In the genomic region with DNA sequence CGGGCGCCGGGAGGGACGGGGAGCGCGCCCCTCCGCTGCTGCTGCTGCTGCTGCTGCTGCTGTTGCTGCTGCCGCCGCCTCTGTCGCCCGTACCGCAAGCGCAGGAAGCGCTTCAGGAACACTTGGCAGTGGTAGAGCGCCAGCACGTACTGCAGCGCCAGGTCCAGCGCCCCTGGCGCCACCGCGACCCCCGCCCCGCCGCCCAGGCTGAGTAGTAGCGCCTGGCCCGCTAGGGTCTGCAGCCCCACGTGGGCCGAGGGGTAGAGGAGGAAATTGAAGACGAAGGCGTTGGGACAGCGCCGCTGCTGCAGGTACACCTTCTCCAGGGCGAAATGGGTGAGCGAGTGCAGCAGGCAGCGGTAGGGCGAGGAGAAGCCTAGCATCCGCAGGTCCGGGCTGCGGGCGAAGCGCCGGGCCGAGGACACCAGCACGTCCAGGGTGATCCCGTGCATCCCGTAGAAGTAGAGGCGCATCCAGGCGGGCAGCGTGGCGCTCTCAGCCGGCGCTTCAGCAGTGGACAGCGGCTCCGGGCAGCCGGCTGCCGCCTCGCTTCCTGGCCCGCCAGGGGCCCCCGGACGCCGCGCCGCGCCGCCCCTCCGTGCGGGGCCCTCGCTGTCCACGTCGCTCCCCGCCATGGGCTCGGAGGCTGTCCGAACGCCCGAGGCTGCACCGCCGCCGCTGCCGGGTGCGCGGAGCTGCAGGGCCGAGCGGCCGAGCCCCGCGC, we compare ENCODE assay signal across 8 cellular contexts. TPM values are rescaled to one million over a fixed set of nuclear protein-coding genes. Genes with fewer than 3 reads are reported as not detected.
DNase-seq lines count a peak whose midpoint lies in the region; ATAC-seq and TF ChIP-seq lines count a peak whose summit lies in the region.

A gene (minus strand): TSS at position 699 of the 724 bp plus-strand sequence. CDS start 64 bp downstream, at position 635.

- H3K27ac ChIP-seq in MM.1S (ENCODE audit: low read length) (no peak within 1 kb of the TSS), cardiac muscle cell (no peak within 1 kb of the TSS)

- H3K4me1 Mint-ChIP-seq in activated naive CD4-positive, alpha-beta T cell treated with anti-CD3 and anti-CD28 coated beads, Interleukin-2, amount 10 ng/mL, durations not matched to agents 7 days and 5 days = peaks cover 10% of the 10 kb centered on the region
- peaks cover 4% of the 10 kb centered on the region for H3K4me1 Mint-ChIP-seq in activated T-helper 2 cell treated with anti-CD3 and anti-CD28 coated beads, Interferon-gamma antibody, Interleukin-2, Interleukin-4, amounts not matched to agents 10 μg/mL and 5 μg/mL and 100 μg/mL, durations not matched to agents 14 hours and 24 hours and 36 hours (ENCODE audit: low read depth)
- peaks cover 13% of the 10 kb centered on the region for H3K4me1 Mint-ChIP-seq in osteocyte (ENCODE audit: unreplicated experiment)

- TF ChIP-seq CTCF in MM.1S (IDR thresholded peaks at IDR 0.05; ENCODE audit: low read length) (no peak), cardiac muscle cell (IDR thresholded peaks at IDR 0.05; ENCODE audit: low read depth, low read length) (no peak), osteocyte (IDR thresholded peaks at IDR 0.05) (no peak)

- ATAC-seq in GM21737 (IDR thresholded peaks at IDR 0.05; ENCODE audit: unreplicated experiment) (no peak), HG03460 (IDR thresholded peaks at IDR 0.05; ENCODE audit: unreplicated experiment) (no peak)

- peaks cover 47% of the 10 kb centered on the region for H3K27me3 Mint-ChIP-seq in activated naive CD4-positive, alpha-beta T cell treated with anti-CD3 and anti-CD28 coated beads, Interleukin-2, amount 10 ng/mL, durations not matched to agents 7 days and 5 days
- H3K27me3 Mint-ChIP-seq in activated T-helper 2 cell treated with anti-CD3 and anti-CD28 coated beads, Interferon-gamma antibody, Interleukin-2, Interleukin-4, amounts not matched to agents 10 μg/mL and 5 μg/mL and 100 μg/mL, durations not matched to agents 14 hours and 24 hours and 36 hours (ENCODE audit: low read depth) = peaks cover 51% of the 10 kb centered on the region
- H3K27me3 Mint-ChIP-seq in osteocyte (ENCODE audit: unreplicated experiment) = peaks cover 70% of the 10 kb centered on the region

- peak within 1 kb of the TSS; percentile 89 for H2AFZ ChIP-seq in MM.1S (ENCODE audit: low read length)

- H3K9me2 ChIP-seq in MM.1S (replicated peaks; ENCODE audit: insufficient read depth, low read length) = no peaks in the 10 kb centered on the region

- no peaks in the 10 kb centered on the region for H3K36me3 Mint-ChIP-seq in activated naive CD4-positive, alpha-beta T cell treated with anti-CD3 and anti-CD28 coated beads, Interleukin-2, amount 10 ng/mL, durations not matched to agents 7 days and 5 days
- H3K36me3 Mint-ChIP-seq in activated T-helper 2 cell treated with anti-CD3 and anti-CD28 coated beads, Interferon-gamma antibody, Interleukin-2, Interleukin-4, amounts not matched to agents 10 μg/mL and 5 μg/mL and 100 μg/mL, durations not matched to agents 14 hours and 24 hours and 36 hours (ENCODE audit: low read depth) = no peaks in the 10 kb centered on the region
- no peaks in the 10 kb centered on the region for H3K36me3 Mint-ChIP-seq in osteocyte (ENCODE audit: unreplicated experiment)

- H3K27ac Mint-ChIP-seq in activated naive CD4-positive, alpha-beta T cell treated with anti-CD3 and anti-CD28 coated beads, Interleukin-2, amount 10 ng/mL, durations not matched to agents 7 days and 5 days = no peak within 1 kb of the TSS
- no peak within 1 kb of the TSS for H3K27ac Mint-ChIP-seq in activated T-helper 2 cell treated with anti-CD3 and anti-CD28 coated beads, Interferon-gamma antibody, Interleukin-2, Interleukin-4, amounts not matched to agents 10 μg/mL and 5 μg/mL and 100 μg/mL, durations not matched to agents 14 hours and 24 hours and 36 hours
- no peak within 1 kb of the TSS for H3K27ac Mint-ChIP-seq in osteocyte (ENCODE audit: unreplicated experiment)

- peak within 1 kb of the TSS; percentile 31 for H3K4me3 Mint-ChIP-seq in activated naive CD4-positive, alpha-beta T cell treated with anti-CD3 and anti-CD28 coated beads, Interleukin-2, amount 10 ng/mL, durations not matched to agents 7 days and 5 days
- peak within 1 kb of the TSS; percentile 45 for H3K4me3 Mint-ChIP-seq in activated T-helper 2 cell treated with anti-CD3 and anti-CD28 coated beads, Interferon-gamma antibody, Interleukin-2, Interleukin-4, amounts not matched to agents 10 μg/mL and 5 μg/mL and 100 μg/mL, durations not matched to agents 14 hours and 24 hours and 36 hours (ENCODE audit: low read depth)
- peak within 1 kb of the TSS; percentile 71 for H3K4me3 Mint-ChIP-seq in osteocyte (ENCODE audit: unreplicated experiment)

- peak; percentile 29 for DNase-seq in activated naive CD4-positive, alpha-beta T cell treated with anti-CD3 and anti-CD28 coated beads, Interleukin-2, amount 10 ng/mL, durations not matched to agents 7 days and 5 days
- no peak for DNase-seq in activated naive CD4-positive, alpha-beta T cell treated with Interleukin-2 at 50 U/mL for 16 hours
- DNase-seq in MM.1S (peak; percentile 49), cardiac muscle cell (ENCODE audit: low read depth in 1 of 2, low spot score in 1 of 2) (peak; percentile 63 to 84), osteocyte (ENCODE audit: extremely low spot score, unreplicated experiment) (peak; percentile 86)
- no peak for DNase-seq in activated T-helper 2 cell treated with anti-CD3 and anti-CD28 coated beads, Interferon-gamma antibody, Interleukin-2, Interleukin-4, amounts not matched to agents 10 μg/mL and 5 μg/mL and 100 μg/mL, durations not matched to agents 14 hours and 24 hours and 36 hours (ENCODE audit: low spot score)

- intact Hi-C loops in activated T-helper 2 cell treated with anti-CD3 and anti-CD28 coated beads, Interferon-gamma antibody, Interleukin-2, Interleukin-4, amounts not matched to agents 10 μg/mL and 5 μg/mL and 100 μg/mL, durations not matched to agents 14 hours and 24 hours and 36 hours (cut with micrococcal nuclease) = no loop called here

- no peaks in the 10 kb centered on the region for H3K79me2 ChIP-seq in MM.1S (ENCODE audit: low read length)

- no peaks in the 10 kb centered on the region for H3K9me3 ChIP-seq in MM.1S (replicated peaks; ENCODE audit: insufficient read depth, low read length)
- H3K9me3 ChIP-seq in cardiac muscle cell (ENCODE audit: low read depth) = no peaks in the 10 kb centered on the region

- peak within 1 kb of the TSS; percentile 95 for H3K4me2 ChIP-seq in MM.1S (ENCODE audit: low read depth, low read length)

- CTCF ChIA-PET in activated naive CD4-positive, alpha-beta T cell treated with anti-CD3 and anti-CD28 coated beads, Interleukin-2, amount 10 ng/mL, durations not matched to agents 7 days and 5 days (lab: Charles Lee) = no interaction called here

- H3K9ac ChIP-seq in MM.1S (ENCODE audit: low read length) = no peak within 1 kb of the TSS; the same call in 1 of the 2 replicates

- H3K4me3 ChIP-seq in MM.1S (ENCODE audit: low read length) = peak within 1 kb of the TSS; percentile 72
- peak within 1 kb of the TSS; percentile 60 for H3K4me3 ChIP-seq in cardiac muscle cell

- no peaks in the 10 kb centered on the region for H3K27me3 ChIP-seq in MM.1S (replicated peaks; ENCODE audit: insufficient read depth, low read length)
- peaks cover 71% of the 10 kb centered on the region for H3K27me3 ChIP-seq in cardiac muscle cell

- H3K4me1 ChIP-seq in MM.1S (ENCODE audit: low read length) (no peaks in the 10 kb centered on the region), cardiac muscle cell (ENCODE audit: low read depth) (peaks cover 6% of the 10 kb centered on the region)

- no peaks in the 10 kb centered on the region for H3F3A ChIP-seq in MM.1S (ENCODE audit: insufficient read depth, low read length)

- H3K36me3 ChIP-seq in MM.1S (replicated peaks; ENCODE audit: insufficient read depth, low read length) (no peaks in the 10 kb centered on the region), cardiac muscle cell (no peaks in the 10 kb centered on the region)

- H4K20me1 ChIP-seq in MM.1S (ENCODE audit: insufficient read depth, low read length) = no peaks in the 10 kb centered on the region

- H3K9me3 Mint-ChIP-seq in activated naive CD4-positive, alpha-beta T cell treated with anti-CD3 and anti-CD28 coated beads, Interleukin-2, amount 10 ng/mL, durations not matched to agents 7 days and 5 days = no peaks in the 10 kb centered on the region
- H3K9me3 Mint-ChIP-seq in activated T-helper 2 cell treated with anti-CD3 and anti-CD28 coated beads, Interferon-gamma antibody, Interleukin-2, Interleukin-4, amounts not matched to agents 10 μg/mL and 5 μg/mL and 100 μg/mL, durations not matched to agents 14 hours and 24 hours and 36 hours = no peaks in the 10 kb centered on the region
- H3K9me3 Mint-ChIP-seq in osteocyte (ENCODE audit: unreplicated experiment) = no peaks in the 10 kb centered on the region

RNA-seq across cellular contexts. Expression of the gene that starts here (rescaled TPM):
- total RNA-seq in activated T-helper 2 cell treated with anti-CD3 and anti-CD28 coated beads, Interferon-gamma antibody, Interleukin-2, Interleukin-4, amounts not matched to agents 10 μg/mL and 5 μg/mL and 100 μg/mL, durations not matched to agents 14 hours and 24 hours and 36 hours = not detected in 2 replicates
- total RNA-seq in cardiac muscle cell (0.12 and 0.18 TPM in 2 replicates), osteocyte (not detected in 2 replicates)
- 0.66 and 0.82 TPM in 2 replicates for polyA plus RNA-seq in cardiac muscle cell

Comparison
In these comparisons a context has a peak if more than half of its experiments do, and no peak if none do; other contexts are left out.
1. DNase-seq: peak in activated naive CD4-positive, alpha-beta T cell treated with anti-CD3 and anti-CD28 coated beads, Interleukin-2, amount 10 ng/mL, durations not matched to agents 7 days and 5 days (single experiment) and MM.1S (single experiment); none in activated naive CD4-positive, alpha-beta T cell treated with Interleukin-2 at 50 U/mL for 16 hours (single experiment) and activated T-helper 2 cell treated with anti-CD3 and anti-CD28 coated beads, Interferon-gamma antibody, Interleukin-2, Interleukin-4, amounts not matched to agents 10 μg/mL and 5 μg/mL and 100 μg/mL, durations not matched to agents 14 hours and 24 hours and 36 hours (single experiment).
2. Peak in DNase-seq and H3K4me3 ChIP-seq in cardiac muscle cell; RNA of the gene not detected or under 1 TPM.
3. Peak in DNase-seq in osteocyte; RNA of the gene not detected or under 1 TPM.
4. Peak in every context shown above with its lines, with median percentiles within 50 percentile points of each other: H3K4me3 Mint-ChIP-seq.